ENCODE assay signal across 16 cellular contexts in genomic region chr3:70972855-70973254, GRCh38.
DNase-seq lines count a peak whose midpoint lies in the region; ATAC-seq, FAIRE-seq and TF ChIP-seq lines count a peak whose summit lies in the region.
"Had no signal": no experiment of that assay in that cellular context is flagged by ENCODE, and none has a peak within 500 bp of the region (broad histone marks: within the 10 kb centered on the region; RNA-seq: fewer than 3 reads in every experiment).

No MANE protein-coding gene starts in this region.

- no peak for TF ChIP-seq CTCF in CD4-positive, alpha-beta T cell (IDR thresholded peaks at IDR 0.05)
- no peak for TF ChIP-seq CTCF in GM12878 (IDR thresholded peaks at IDR 0.05 in 2 of 3, conservative IDR thresholded peaks at IDR 0.05 in 1 of 3; ENCODE audit: control insufficient read depth in 2 of 3, extremely low read depth in 1 of 3, insufficient read depth in 1 of 3, low read depth in 3 of 3, low read length in 3 of 3)

- POLR2A ChIA-PET in CD4-positive, alpha-beta T cell (lab: Charles Lee): no interaction called here
- POLR2A ChIA-PET in GM12878 (lab: Charles Lee): no interaction called here

- no peak overlapping the region for H3K4me3 ChIP-seq in GM12878
- H3K4me3 ChIP-seq: A549 had no signal

- no peaks in the 10 kb centered on the region for H3K9me3 Mint-ChIP-seq in CD4-positive, alpha-beta T cell
- H3K9me3 Mint-ChIP-seq in IgD-negative memory B cell: no peaks in the 10 kb centered on the region
- H3K9me3 Mint-ChIP-seq in stimulated activated memory B cell treated with anti-CD40 and anti-IgM and Interleukin-4, amounts not matched to agents 10 μg/mL and 1 μg/mL and 100 μg/mL, for 72 hours: no peaks in the 10 kb centered on the region
- H3K9me3 Mint-ChIP-seq: CD8-positive, alpha-beta T cell had no signal

- H2AFZ ChIP-seq in GM12878 (ENCODE audit: control insufficient read depth, low read depth, low read length): no peak overlapping the region

- H3K27me3 Mint-ChIP-seq in CD4-positive, alpha-beta T cell: no peaks in the 10 kb centered on the region
- H3K27me3 Mint-ChIP-seq in IgD-negative memory B cell: no peaks in the 10 kb centered on the region
- H3K27me3 Mint-ChIP-seq in stimulated activated memory B cell treated with anti-CD40 and anti-IgM and Interleukin-4, amounts not matched to agents 10 μg/mL and 1 μg/mL and 100 μg/mL, for 72 hours: no peaks in the 10 kb centered on the region

- RAD21 ChIA-PET in GM12878 (lab: Charles Lee; ENCODE audit: unreplicated experiment): no interaction called here

- no peaks in the 10 kb centered on the region for H3K9me3 ChIP-seq in CD4-positive, alpha-beta T cell (ENCODE audit: control insufficient read depth, low read length)
- H3K9me3 ChIP-seq in GM12878 (replicated peaks; ENCODE audit: control insufficient read depth, insufficient read depth, low read length): no peaks in the 10 kb centered on the region
- H3K9me3 ChIP-seq: A549, BE2C, Caco-2 had no signal

- ATAC-seq in CD4-positive, alpha-beta T cell (ENCODE audit: poor library complexity): no peak
- no peak for ATAC-seq in GM12878
- peak; percentile 63 for ATAC-seq in stimulated activated memory B cell treated with anti-CD40 and anti-IgM and Interleukin-4, amounts not matched to agents 10 μg/mL and 1 μg/mL and 100 μg/mL, for 72 hours
- no peak for ATAC-seq in GM21825 (IDR thresholded peaks at IDR 0.05; ENCODE audit: unreplicated experiment)
- ATAC-seq: A549; CD8-positive, alpha-beta T cell; HCT116 had no signal

- in situ Hi-C loops in GM12878 (cut with MboI): no loop called here

- BruUV-seq in GM12878 (replicated peaks; lab: Mats Ljungman, UMichigan): no TSS peak

- no peak for TF ChIP-seq POLR2A in GM12878 (IDR thresholded peaks at IDR 0.05; ENCODE audit: low read depth, low read length)

- no peak overlapping the region for H3K4me2 ChIP-seq in GM12878 (ENCODE audit: control insufficient read depth, insufficient read depth)
- H3K4me2 ChIP-seq: A549 had no signal

- TF ChIP-seq EP300 in GM12878 (IDR thresholded peaks at IDR 0.05; ENCODE audit: borderline replicate concordance in 1 of 2, control insufficient read depth in 1 of 2, low read depth in 2 of 2, low read length in 2 of 2): no peak

- peaks cover 99% of the 10 kb centered on the region for H3K36me3 Mint-ChIP-seq in CD4-positive, alpha-beta T cell (ENCODE audit: low read depth)
- peaks cover 12% of the 10 kb centered on the region for H3K36me3 Mint-ChIP-seq in IgD-negative memory B cell
- H3K36me3 Mint-ChIP-seq in stimulated activated memory B cell treated with anti-CD40 and anti-IgM and Interleukin-4, amounts not matched to agents 10 μg/mL and 1 μg/mL and 100 μg/mL, for 72 hours: peaks cover 64% of the 10 kb centered on the region

- no peaks in the 10 kb centered on the region for H3K79me2 ChIP-seq in GM12878 (ENCODE audit: control insufficient read depth, insufficient read depth, low read length)

- no peaks in the 10 kb centered on the region for H4K20me1 ChIP-seq in GM12878 (ENCODE audit: control insufficient read depth, insufficient read depth)

- H3K27ac Mint-ChIP-seq in CD4-positive, alpha-beta T cell: peak overlapping the region; percentile 33
- peak overlapping the region; percentile 20 to 53 (median 35) for H3K27ac Mint-ChIP-seq in IgD-negative memory B cell
- peak overlapping the region; percentile 62 for H3K27ac Mint-ChIP-seq in stimulated activated memory B cell treated with anti-CD40 and anti-IgM and Interleukin-4, amounts not matched to agents 10 μg/mL and 1 μg/mL and 100 μg/mL, for 72 hours

- H3K4me3 Mint-ChIP-seq in CD4-positive, alpha-beta T cell: no peak overlapping the region
- no peak overlapping the region for H3K4me3 Mint-ChIP-seq in IgD-negative memory B cell
- no peak overlapping the region for H3K4me3 Mint-ChIP-seq in stimulated activated memory B cell treated with anti-CD40 and anti-IgM and Interleukin-4, amounts not matched to agents 10 μg/mL and 1 μg/mL and 100 μg/mL, for 72 hours
- H3K4me3 Mint-ChIP-seq: CD8-positive, alpha-beta T cell had no signal

- no peak overlapping the region for H3K27ac ChIP-seq in CD4-positive, alpha-beta T cell (ENCODE audit: low read depth, low read length)
- H3K27ac ChIP-seq in GM12878 (ENCODE audit: control insufficient read depth, insufficient read depth): no peak overlapping the region
- H3K27ac ChIP-seq: A549, C4-2B, HL-60 had no signal

- FAIRE-seq in GM12878 (lab: Jason Lieb, UNC): no peak
- FAIRE-seq: A549, H54 had no signal

- intact Hi-C loops in CD4-positive, alpha-beta T cell (cut with DNase I, micrococcal nuclease): loop anchor here in 1 of 2 experiments (10.0 kb wide), 1 partner anchor 612 kb away; the partner anchor contains the start of gene FOXP1
- intact Hi-C loops in GM12878 (cut with micrococcal nuclease; ENCODE audit: unreplicated experiment): no loop called here

- CTCF ChIA-PET in CD4-positive, alpha-beta T cell (lab: Charles Lee): no interaction called here
- CTCF ChIA-PET in GM12878 (lab: Yijun Ruan, JAX): no interaction called here

- H3K27me3 ChIP-seq in CD4-positive, alpha-beta T cell (ENCODE audit: control insufficient read depth, insufficient read depth, low read length): no peaks in the 10 kb centered on the region
- H3K27me3 ChIP-seq in GM12878 (replicated peaks in 1 of 2; ENCODE audit: control insufficient read depth in 2 of 2, insufficient read depth in 2 of 2, low read length in 1 of 2): no peaks in the 10 kb centered on the region
- H3K27me3 ChIP-seq: BE2C had no signal

- H3K4me1 Mint-ChIP-seq in CD4-positive, alpha-beta T cell (ENCODE audit: low read depth): peaks cover 12% of the 10 kb centered on the region
- peaks cover 0 to 13% (median 8%) of the 10 kb centered on the region in 3 donors for H3K4me1 Mint-ChIP-seq in IgD-negative memory B cell
- H3K4me1 Mint-ChIP-seq in stimulated activated memory B cell treated with anti-CD40 and anti-IgM and Interleukin-4, amounts not matched to agents 10 μg/mL and 1 μg/mL and 100 μg/mL, for 72 hours: peaks cover 20% of the 10 kb centered on the region

- no peak for DNase-seq in CD4-positive, alpha-beta T cell
- DNase-seq in GM12878 (ENCODE audit: low read depth, low spot score): no peak
- DNase-seq in T-helper 2 cell: no peak
- DNase-seq: BE2C; Caco-2; CD8-positive, alpha-beta T cell; DND-41; GDM1 had no signal

- TF ChIP-seq RAD21 in GM12878 (IDR thresholded peaks at IDR 0.05; ENCODE audit: insufficient read depth, low read depth, low read length): no peak

- no peaks in the 10 kb centered on the region for H3K36me3 ChIP-seq in GM12878 (ENCODE audit: control insufficient read depth in 2 of 2, insufficient read depth in 2 of 2, low read length in 1 of 2)

- no peaks in the 10 kb centered on the region for H3K4me1 ChIP-seq in GM12878 (ENCODE audit: control insufficient read depth, insufficient read depth, low read length)
- H3K4me1 ChIP-seq: Caco-2 had no signal

- WGBS in GM12878 (ENCODE audit: insufficient coverage, insufficient replicate concordance, low lambda C conversion rate, missing lambda C conversion rate): 16% methylated on average over 11 of the region's 11 CpGs

- H3K9ac ChIP-seq in GM12878 (ENCODE audit: control insufficient read depth, insufficient read depth, low read length): no peak overlapping the region

- SMC1A ChIA-PET in GM12878 (lab: Charles Lee; ENCODE audit: uncharacterized antibody, unreplicated experiment): no interaction called here

TF ChIP-seq in GM12878, 131 proteins besides CTCF, POLR2A, EP300 and RAD21:
- TF ChIP-seq TARDBP (IDR thresholded peaks at IDR 0.05; ENCODE audit: borderline replicate concordance) (no peak), RUNX3 (IDR thresholded peaks at IDR 0.05; ENCODE audit: low read length) (peak; percentile 23; the same call in 1 of the 2 replicates), SPI1 (IDR thresholded peaks at IDR 0.05; ENCODE audit: borderline replicate concordance, insufficient read depth, low read depth, low read length) (peak; percentile 31; the same call in 1 of the 2 replicates)
